7 cellular contexts compared by ENCODE assay signal in the genomic region with DNA sequence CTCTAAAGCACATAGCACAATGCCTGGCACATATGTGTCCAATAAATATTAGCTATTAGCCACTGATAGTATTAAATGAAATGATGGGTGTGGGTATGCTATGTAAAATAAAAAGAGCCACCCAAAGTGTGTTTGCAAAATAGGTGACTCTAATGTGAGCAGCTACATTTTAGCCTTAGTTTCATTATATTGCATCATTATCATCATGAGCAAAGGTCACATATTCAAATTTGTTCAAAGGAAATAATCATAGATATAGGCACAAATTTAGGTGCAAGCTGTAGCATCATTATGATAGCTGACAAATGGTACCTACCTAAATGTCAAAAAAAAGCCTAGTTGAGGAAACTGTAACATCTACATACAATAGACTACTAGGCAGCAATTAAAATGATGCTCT.
"Had no signal": no experiment of that assay in that cellular context is flagged by ENCODE, and none has a peak within 500 bp of the region (broad histone marks: within the 10 kb centered on the region; RNA-seq: fewer than 3 reads in every experiment).

No MANE protein-coding gene starts in this region.

- H3K4me3 ChIP-seq: GM12878 had no signal

- FAIRE-seq: G401.6, GM12878, GM12891, GM12892, GM18507 had no signal

- ATAC-seq: GM12878 had no signal

- DNase-seq: GDM1, GF-D8 had no signal
